1 cellular context compared by ENCODE assay signal in the genomic region with DNA sequence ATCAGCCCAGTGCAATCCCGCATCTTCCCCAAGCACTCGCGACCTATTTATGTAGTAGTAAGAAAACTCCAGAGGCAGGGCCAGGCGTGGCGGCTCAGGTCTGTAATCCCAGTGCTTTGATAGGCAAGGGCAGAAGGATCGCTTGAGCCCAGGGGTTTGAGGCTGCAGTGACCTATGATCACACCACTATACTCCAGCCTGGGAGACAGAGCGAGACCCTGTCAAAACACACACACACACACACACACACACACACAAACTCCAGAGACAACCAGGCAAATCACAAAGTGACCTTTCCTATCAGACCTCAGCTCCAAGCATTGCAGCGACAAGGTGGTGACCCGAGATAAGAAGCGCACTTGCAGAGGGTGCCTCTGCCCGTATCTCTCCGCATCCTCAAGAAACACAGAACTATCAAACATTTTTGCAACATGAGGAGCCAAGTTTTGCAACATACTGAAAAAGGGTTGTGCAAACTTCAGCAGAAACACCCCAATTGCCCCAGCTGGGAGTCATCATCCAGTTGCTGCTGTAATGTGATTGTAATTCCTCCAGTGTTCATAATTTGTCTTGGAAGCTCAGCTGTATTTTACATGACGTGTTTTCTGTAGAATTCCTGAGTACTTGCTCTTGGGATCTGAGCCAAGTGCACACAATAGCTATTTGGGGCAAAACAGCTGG.
TF ChIP-seq lines count a peak whose summit lies in the region.

No MANE protein-coding gene starts in this region.

TF ChIP-seq in K562, 482 proteins besides CTCF, POLR2A, EP300 and RAD21 (continued from another document and continues in another):
- TF ChIP-seq, protein P1, sequence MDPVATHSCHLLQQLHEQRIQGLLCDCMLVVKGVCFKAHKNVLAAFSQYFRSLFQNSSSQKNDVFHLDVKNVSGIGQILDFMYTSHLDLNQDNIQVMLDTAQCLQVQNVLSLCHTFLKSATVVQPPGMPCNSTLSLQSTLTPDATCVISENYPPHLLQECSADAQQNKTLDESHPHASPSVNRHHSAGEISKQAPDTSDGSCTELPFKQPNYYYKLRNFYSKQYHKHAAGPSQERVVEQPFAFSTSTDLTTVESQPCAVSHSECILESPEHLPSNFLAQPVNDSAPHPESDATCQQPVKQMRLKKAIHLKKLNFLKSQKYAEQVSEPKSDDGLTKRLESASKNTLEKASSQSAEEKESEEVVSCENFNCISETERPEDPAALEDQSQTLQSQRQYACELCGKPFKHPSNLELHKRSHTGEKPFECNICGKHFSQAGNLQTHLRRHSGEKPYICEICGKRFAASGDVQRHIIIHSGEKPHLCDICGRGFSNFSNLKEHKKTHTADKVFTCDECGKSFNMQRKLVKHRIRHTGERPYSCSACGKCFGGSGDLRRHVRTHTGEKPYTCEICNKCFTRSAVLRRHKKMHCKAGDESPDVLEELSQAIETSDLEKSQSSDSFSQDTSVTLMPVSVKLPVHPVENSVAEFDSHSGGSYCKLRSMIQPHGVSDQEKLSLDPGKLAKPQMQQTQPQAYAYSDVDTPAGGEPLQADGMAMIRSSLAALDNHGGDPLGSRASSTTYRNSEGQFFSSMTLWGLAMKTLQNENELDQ (CRISPR knock-in tag; IDR thresholded peaks at IDR 0.05; ENCODE audit: borderline replicate concordance), result no peak
- TF ChIP-seq NFIC (IDR thresholded peaks at IDR 0.05), result peak; percentile 83
- TF ChIP-seq MEF2D (tag; conservative IDR thresholded peaks at IDR 0.05; ENCODE audit: low read depth), result peak; percentile 92
- TF ChIP-seq RHOXF2B (CRISPR knock-in tag; conservative IDR thresholded peaks at IDR 0.05), result no peak
- TF ChIP-seq, protein P2, sequence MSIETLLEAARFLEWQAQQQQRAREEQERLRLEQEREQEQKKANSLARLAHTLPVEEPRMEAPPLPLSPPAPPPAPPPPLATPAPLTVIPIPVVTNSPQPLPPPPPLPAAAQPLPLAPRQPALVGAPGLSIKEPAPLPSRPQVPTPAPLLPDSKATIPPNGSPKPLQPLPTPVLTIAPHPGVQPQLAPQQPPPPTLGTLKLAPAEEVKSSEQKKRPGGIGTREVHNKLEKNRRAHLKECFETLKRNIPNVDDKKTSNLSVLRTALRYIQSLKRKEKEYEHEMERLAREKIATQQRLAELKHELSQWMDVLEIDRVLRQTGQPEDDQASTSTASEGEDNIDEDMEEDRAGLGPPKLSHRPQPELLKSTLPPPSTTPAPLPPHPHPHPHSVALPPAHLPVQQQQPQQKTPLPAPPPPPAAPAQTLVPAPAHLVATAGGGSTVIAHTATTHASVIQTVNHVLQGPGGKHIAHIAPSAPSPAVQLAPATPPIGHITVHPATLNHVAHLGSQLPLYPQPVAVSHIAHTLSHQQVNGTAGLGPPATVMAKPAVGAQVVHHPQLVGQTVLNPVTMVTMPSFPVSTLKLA (conservative IDR thresholded peaks at IDR 0.05), result peak in 1 of 2 experiments; percentile 54; a peak in 1 of 4 replicates
- TF ChIP-seq TEAD2 (tag; IDR thresholded peaks at IDR 0.05), result peak; percentile 90
- TF ChIP-seq SMAD4 (CRISPR knock-in tag; conservative IDR thresholded peaks at IDR 0.05), result peak; percentile 94
- TF ChIP-seq CBX5 (IDR thresholded peaks at IDR 0.05; ENCODE audit: borderline replicate concordance, low read depth), result peak; percentile 82
- TF ChIP-seq CXXC5 (CRISPR knock-in tag; IDR thresholded peaks at IDR 0.05), result peak; percentile 97
- TF ChIP-seq, protein P3, sequence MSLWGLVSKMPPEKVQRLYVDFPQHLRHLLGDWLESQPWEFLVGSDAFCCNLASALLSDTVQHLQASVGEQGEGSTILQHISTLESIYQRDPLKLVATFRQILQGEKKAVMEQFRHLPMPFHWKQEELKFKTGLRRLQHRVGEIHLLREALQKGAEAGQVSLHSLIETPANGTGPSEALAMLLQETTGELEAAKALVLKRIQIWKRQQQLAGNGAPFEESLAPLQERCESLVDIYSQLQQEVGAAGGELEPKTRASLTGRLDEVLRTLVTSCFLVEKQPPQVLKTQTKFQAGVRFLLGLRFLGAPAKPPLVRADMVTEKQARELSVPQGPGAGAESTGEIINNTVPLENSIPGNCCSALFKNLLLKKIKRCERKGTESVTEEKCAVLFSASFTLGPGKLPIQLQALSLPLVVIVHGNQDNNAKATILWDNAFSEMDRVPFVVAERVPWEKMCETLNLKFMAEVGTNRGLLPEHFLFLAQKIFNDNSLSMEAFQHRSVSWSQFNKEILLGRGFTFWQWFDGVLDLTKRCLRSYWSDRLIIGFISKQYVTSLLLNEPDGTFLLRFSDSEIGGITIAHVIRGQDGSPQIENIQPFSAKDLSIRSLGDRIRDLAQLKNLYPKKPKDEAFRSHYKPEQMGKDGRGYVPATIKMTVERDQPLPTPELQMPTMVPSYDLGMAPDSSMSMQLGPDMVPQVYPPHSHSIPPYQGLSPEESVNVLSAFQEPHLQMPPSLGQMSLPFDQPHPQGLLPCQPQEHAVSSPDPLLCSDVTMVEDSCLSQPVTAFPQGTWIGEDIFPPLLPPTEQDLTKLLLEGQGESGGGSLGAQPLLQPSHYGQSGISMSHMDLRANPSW (CRISPR knock-in tag; IDR thresholded peaks at IDR 0.05), result no peak
- no peak for TF ChIP-seq ZNF431 (CRISPR knock-in tag; IDR thresholded peaks at IDR 0.05)
- 0 out of 2 replicates have a peak, but pooled peaks have one; percentile 33 for TF ChIP-seq XRCC5 (IDR thresholded peaks at IDR 0.05; ENCODE audit: low read depth, low read length)
- TF ChIP-seq, protein P4, sequence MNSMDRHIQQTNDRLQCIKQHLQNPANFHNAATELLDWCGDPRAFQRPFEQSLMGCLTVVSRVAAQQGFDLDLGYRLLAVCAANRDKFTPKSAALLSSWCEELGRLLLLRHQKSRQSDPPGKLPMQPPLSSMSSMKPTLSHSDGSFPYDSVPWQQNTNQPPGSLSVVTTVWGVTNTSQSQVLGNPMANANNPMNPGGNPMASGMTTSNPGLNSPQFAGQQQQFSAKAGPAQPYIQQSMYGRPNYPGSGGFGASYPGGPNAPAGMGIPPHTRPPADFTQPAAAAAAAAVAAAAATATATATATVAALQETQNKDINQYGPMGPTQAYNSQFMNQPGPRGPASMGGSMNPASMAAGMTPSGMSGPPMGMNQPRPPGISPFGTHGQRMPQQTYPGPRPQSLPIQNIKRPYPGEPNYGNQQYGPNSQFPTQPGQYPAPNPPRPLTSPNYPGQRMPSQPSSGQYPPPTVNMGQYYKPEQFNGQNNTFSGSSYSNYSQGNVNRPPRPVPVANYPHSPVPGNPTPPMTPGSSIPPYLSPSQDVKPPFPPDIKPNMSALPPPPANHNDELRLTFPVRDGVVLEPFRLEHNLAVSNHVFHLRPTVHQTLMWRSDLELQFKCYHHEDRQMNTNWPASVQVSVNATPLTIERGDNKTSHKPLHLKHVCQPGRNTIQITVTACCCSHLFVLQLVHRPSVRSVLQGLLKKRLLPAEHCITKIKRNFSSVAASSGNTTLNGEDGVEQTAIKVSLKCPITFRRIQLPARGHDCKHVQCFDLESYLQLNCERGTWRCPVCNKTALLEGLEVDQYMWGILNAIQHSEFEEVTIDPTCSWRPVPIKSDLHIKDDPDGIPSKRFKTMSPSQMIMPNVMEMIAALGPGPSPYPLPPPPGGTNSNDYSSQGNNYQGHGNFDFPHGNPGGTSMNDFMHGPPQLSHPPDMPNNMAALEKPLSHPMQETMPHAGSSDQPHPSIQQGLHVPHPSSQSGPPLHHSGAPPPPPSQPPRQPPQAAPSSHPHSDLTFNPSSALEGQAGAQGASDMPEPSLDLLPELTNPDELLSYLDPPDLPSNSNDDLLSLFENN (IDR thresholded peaks at IDR 0.05; ENCODE audit: low read depth in 2 of 2, low read length in 2 of 2), result peak in 1 of 2 experiments; percentile 87; a peak in 2 of 4 replicates
- TF ChIP-seq HDAC1 (IDR thresholded peaks at IDR 0.05), result peak in 1 of 2 experiments; percentile 99; a peak in 2 of 4 replicates
- TF ChIP-seq, protein P5, sequence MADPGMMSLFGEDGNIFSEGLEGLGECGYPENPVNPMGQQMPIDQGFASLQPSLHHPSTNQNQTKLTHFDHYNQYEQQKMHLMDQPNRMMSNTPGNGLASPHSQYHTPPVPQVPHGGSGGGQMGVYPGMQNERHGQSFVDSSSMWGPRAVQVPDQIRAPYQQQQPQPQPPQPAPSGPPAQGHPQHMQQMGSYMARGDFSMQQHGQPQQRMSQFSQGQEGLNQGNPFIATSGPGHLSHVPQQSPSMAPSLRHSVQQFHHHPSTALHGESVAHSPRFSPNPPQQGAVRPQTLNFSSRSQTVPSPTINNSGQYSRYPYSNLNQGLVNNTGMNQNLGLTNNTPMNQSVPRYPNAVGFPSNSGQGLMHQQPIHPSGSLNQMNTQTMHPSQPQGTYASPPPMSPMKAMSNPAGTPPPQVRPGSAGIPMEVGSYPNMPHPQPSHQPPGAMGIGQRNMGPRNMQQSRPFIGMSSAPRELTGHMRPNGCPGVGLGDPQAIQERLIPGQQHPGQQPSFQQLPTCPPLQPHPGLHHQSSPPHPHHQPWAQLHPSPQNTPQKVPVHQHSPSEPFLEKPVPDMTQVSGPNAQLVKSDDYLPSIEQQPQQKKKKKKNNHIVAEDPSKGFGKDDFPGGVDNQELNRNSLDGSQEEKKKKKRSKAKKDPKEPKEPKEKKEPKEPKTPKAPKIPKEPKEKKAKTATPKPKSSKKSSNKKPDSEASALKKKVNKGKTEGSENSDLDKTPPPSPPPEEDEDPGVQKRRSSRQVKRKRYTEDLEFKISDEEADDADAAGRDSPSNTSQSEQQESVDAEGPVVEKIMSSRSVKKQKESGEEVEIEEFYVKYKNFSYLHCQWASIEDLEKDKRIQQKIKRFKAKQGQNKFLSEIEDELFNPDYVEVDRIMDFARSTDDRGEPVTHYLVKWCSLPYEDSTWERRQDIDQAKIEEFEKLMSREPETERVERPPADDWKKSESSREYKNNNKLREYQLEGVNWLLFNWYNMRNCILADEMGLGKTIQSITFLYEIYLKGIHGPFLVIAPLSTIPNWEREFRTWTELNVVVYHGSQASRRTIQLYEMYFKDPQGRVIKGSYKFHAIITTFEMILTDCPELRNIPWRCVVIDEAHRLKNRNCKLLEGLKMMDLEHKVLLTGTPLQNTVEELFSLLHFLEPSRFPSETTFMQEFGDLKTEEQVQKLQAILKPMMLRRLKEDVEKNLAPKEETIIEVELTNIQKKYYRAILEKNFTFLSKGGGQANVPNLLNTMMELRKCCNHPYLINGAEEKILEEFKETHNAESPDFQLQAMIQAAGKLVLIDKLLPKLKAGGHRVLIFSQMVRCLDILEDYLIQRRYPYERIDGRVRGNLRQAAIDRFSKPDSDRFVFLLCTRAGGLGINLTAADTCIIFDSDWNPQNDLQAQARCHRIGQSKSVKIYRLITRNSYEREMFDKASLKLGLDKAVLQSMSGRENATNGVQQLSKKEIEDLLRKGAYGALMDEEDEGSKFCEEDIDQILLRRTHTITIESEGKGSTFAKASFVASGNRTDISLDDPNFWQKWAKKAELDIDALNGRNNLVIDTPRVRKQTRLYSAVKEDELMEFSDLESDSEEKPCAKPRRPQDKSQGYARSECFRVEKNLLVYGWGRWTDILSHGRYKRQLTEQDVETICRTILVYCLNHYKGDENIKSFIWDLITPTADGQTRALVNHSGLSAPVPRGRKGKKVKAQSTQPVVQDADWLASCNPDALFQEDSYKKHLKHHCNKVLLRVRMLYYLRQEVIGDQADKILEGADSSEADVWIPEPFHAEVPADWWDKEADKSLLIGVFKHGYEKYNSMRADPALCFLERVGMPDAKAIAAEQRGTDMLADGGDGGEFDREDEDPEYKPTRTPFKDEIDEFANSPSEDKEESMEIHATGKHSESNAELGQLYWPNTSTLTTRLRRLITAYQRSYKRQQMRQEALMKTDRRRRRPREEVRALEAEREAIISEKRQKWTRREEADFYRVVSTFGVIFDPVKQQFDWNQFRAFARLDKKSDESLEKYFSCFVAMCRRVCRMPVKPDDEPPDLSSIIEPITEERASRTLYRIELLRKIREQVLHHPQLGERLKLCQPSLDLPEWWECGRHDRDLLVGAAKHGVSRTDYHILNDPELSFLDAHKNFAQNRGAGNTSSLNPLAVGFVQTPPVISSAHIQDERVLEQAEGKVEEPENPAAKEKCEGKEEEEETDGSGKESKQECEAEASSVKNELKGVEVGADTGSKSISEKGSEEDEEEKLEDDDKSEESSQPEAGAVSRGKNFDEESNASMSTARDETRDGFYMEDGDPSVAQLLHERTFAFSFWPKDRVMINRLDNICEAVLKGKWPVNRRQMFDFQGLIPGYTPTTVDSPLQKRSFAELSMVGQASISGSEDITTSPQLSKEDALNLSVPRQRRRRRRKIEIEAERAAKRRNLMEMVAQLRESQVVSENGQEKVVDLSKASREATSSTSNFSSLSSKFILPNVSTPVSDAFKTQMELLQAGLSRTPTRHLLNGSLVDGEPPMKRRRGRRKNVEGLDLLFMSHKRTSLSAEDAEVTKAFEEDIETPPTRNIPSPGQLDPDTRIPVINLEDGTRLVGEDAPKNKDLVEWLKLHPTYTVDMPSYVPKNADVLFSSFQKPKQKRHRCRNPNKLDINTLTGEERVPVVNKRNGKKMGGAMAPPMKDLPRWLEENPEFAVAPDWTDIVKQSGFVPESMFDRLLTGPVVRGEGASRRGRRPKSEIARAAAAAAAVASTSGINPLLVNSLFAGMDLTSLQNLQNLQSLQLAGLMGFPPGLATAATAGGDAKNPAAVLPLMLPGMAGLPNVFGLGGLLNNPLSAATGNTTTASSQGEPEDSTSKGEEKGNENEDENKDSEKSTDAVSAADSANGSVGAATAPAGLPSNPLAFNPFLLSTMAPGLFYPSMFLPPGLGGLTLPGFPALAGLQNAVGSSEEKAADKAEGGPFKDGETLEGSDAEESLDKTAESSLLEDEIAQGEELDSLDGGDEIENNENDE (IDR thresholded peaks at IDR 0.05; ENCODE audit: low read depth, low read length), result no peak
- peak; percentile 85 for TF ChIP-seq PHB2 (IDR thresholded peaks at IDR 0.05; ENCODE audit: low read depth)
- TF ChIP-seq NBN (IDR thresholded peaks at IDR 0.05; ENCODE audit: low read depth), result peak; percentile 95
- no peak for TF ChIP-seq NONO (IDR thresholded peaks at IDR 0.05; ENCODE audit: low read depth in 2 of 2, low read length in 1 of 2)
- TF ChIP-seq, protein P6, sequence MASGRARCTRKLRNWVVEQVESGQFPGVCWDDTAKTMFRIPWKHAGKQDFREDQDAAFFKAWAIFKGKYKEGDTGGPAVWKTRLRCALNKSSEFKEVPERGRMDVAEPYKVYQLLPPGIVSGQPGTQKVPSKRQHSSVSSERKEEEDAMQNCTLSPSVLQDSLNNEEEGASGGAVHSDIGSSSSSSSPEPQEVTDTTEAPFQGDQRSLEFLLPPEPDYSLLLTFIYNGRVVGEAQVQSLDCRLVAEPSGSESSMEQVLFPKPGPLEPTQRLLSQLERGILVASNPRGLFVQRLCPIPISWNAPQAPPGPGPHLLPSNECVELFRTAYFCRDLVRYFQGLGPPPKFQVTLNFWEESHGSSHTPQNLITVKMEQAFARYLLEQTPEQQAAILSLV (tag; IDR thresholded peaks at IDR 0.05), result peak; percentile 88
- TF ChIP-seq, protein P7, sequence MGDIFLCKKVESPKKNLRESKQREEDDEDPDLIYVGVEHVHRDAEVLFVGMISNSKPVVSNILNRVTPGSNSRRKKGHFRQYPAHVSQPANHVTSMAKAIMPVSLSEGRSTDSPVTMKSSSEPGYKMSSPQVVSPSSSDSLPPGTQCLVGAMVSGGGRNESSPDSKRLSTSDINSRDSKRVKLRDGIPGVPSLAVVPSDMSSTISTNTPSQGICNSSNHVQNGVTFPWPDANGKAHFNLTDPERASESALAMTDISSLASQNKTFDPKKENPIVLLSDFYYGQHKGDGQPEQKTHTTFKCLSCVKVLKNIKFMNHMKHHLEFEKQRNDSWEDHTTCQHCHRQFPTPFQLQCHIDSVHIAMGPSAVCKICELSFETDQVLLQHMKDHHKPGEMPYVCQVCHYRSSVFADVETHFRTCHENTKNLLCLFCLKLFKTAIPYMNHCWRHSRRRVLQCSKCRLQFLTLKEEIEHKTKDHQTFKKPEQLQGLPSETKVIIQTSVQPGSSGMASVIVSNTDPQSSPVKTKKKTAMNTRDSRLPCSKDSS (IDR thresholded peaks at IDR 0.05; ENCODE audit: low read depth, partially characterized antibody), result no peak
- TF ChIP-seq ERF (CRISPR knock-in tag; IDR thresholded peaks at IDR 0.05), result no peak
- no peak for TF ChIP-seq HNRNPH1 (optimal IDR thresholded peaks at IDR 0.05; ENCODE audit: low read depth, low read length)
